Comparison of ENCODE assay signal across 11 cellular contexts in the genomic region with DNA sequence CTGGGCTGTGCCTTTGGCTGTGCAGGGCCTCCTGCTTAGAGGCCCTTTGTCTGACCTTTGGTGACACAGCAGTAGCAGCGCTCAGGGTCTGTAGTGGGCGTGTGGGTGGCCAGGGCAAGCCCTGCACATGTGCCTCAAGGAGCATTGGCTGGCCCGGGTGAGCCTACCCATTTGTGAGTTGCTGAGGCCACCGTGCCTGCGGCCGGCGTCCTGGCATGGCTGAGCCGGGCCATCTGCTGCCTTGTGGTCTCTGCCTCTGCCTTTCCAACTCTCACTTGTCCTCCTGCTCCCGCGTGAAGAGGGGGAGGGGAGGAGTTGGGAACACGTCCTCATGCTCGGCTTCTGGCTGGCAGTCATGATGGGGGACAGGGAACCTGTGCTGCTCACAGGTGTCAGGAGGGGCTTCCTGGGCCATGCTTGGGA. TPM values are rescaled to one million over a fixed set of nuclear protein-coding genes. Genes with fewer than 3 reads are reported as not detected.
DNase-seq lines count a peak whose midpoint lies in the region; ATAC-seq and TF ChIP-seq lines count a peak whose summit lies in the region.
"Had no signal": no experiment of that assay in that cellular context is flagged by ENCODE, and none has a peak within 500 bp of the region (broad histone marks: within the 10 kb centered on the region; RNA-seq: fewer than 3 reads in every experiment).

No MANE protein-coding gene starts in this region.

- no peak overlapping the region for H3K4me2 ChIP-seq in mesendoderm (ENCODE audit: low read length)

- no peak overlapping the region for H2BK120ac ChIP-seq in mesendoderm (ENCODE audit: low read depth, low read length)

- no peaks in the 10 kb centered on the region for H3K79me1 ChIP-seq in mesendoderm (ENCODE audit: low read length)

- H3K9ac ChIP-seq in HUES6 (ENCODE audit: low read length) (peak overlapping the region; percentile 13), mesendoderm (ENCODE audit: low read length) (no peak overlapping the region)

- no CpG with 5 or more reads among the region's 12 CpGs for WGBS in mesendoderm (ENCODE audit: extremely low coverage, insufficient coverage, low lambda C conversion rate)

- H3K27ac ChIP-seq in CD4-positive, CD25-positive, alpha-beta regulatory T cell (ENCODE audit: insufficient read depth, low read length, poor library complexity, severe bottlenecking) = no peak overlapping the region
- peak overlapping the region; percentile 29; the same call in 1 of the 2 replicates for H3K27ac ChIP-seq in HUES6 (ENCODE audit: low read depth, low read length)
- no peak overlapping the region for H3K27ac ChIP-seq in mesendoderm (ENCODE audit: low read depth, low read length)

- POLR2A ChIA-PET in activated CD8-positive, alpha-beta T cell treated with anti-CD3 and anti-CD28 coated beads for 36 hours (lab: Charles Lee) = interaction anchor here (0.7 to 12.1 kb wide), 3 partner anchors 8 to 27 kb away, joined by 4 to 147 read pairs (median 24); a partner anchor contains a TSS

- peaks cover 2% of the 10 kb centered on the region for H3K36me3 ChIP-seq in CD4-positive, CD25-positive, alpha-beta regulatory T cell (ENCODE audit: control insufficient read depth, insufficient read depth, low read length)
- H3K36me3 ChIP-seq in HUES6 (ENCODE audit: control insufficient read depth, insufficient read depth, low read length) (peaks cover 50% of the 10 kb centered on the region), mesendoderm (ENCODE audit: control insufficient read depth, insufficient read depth, low read length) (peaks cover 8% of the 10 kb centered on the region)

- H2BK15ac ChIP-seq in mesendoderm (replicated peaks; ENCODE audit: low read depth) = no peak overlapping the region

- H3K18ac ChIP-seq in mesendoderm (ENCODE audit: low read length) = no peak overlapping the region

- no peaks in the 10 kb centered on the region for H3K79me2 ChIP-seq in mesendoderm (ENCODE audit: control insufficient read depth, insufficient read depth, low read length)

- CTCF ChIA-PET in activated CD8-positive, alpha-beta T cell treated with anti-CD3 and anti-CD28 coated beads for 36 hours (lab: Charles Lee) = interaction anchor here (1.3 to 7.1 kb wide), 3 partner anchors 13 to 43 kb away, joined by 4 to 38 read pairs (median 4); no protein-coding TSS in a partner anchor

- no peaks in the 10 kb centered on the region for H3K9me3 Mint-ChIP-seq in CD4-positive, CD25-positive, alpha-beta regulatory T cell
- H3K9me3 Mint-ChIP-seq in activated CD8-positive, alpha-beta T cell treated with anti-CD3 and anti-CD28 coated beads for 36 hours = no peaks in the 10 kb centered on the region
- H3K9me3 Mint-ChIP-seq in mesothelial cell of epicardium = no peaks in the 10 kb centered on the region

- no peak overlapping the region for H3K23ac ChIP-seq in mesendoderm (ENCODE audit: low read length)

- H2BK5ac ChIP-seq in mesendoderm (ENCODE audit: low read length) = no peak overlapping the region

- H3K56ac ChIP-seq in mesendoderm (ENCODE audit: low read length) = no peak overlapping the region

- TF ChIP-seq CTCF in activated CD8-positive, alpha-beta T cell treated with anti-CD3 and anti-CD28 coated beads for 36 hours (IDR thresholded peaks at IDR 0.05) = no peak
- TF ChIP-seq CTCF in mesothelial cell of epicardium (IDR thresholded peaks at IDR 0.05; ENCODE audit: unreplicated experiment) = no peak

- no peak overlapping the region for H3K4ac ChIP-seq in mesendoderm (ENCODE audit: low read depth, low read length)

- H3K4me1 Mint-ChIP-seq in CD4-positive, CD25-positive, alpha-beta regulatory T cell = peaks cover 18 to 69% (median 47%) of the 10 kb centered on the region in 4 donors
- peaks cover 68% of the 10 kb centered on the region for H3K4me1 Mint-ChIP-seq in activated CD8-positive, alpha-beta T cell treated with anti-CD3 and anti-CD28 coated beads for 36 hours (ENCODE audit: low read depth)
- no peaks in the 10 kb centered on the region for H3K4me1 Mint-ChIP-seq in mesothelial cell of epicardium

- peaks cover 41% of the 10 kb centered on the region for H3K4me1 ChIP-seq in CD4-positive, CD25-positive, alpha-beta regulatory T cell (ENCODE audit: control insufficient read depth, insufficient read depth, low read length, poor library complexity, severe bottlenecking)
- H3K4me1 ChIP-seq in HUES6 (ENCODE audit: control insufficient read depth, insufficient read depth, low read length) = peaks cover 29% of the 10 kb centered on the region; the same call in 1 of the 2 replicates
- H3K4me1 ChIP-seq in mesendoderm (ENCODE audit: control insufficient read depth, low read depth, low read length) = no peaks in the 10 kb centered on the region

- intact Hi-C loops in activated CD8-positive, alpha-beta T cell treated with anti-CD3 and anti-CD28 coated beads for 36 hours (cut with micrococcal nuclease) = no loop called here

- H3K27me3 Mint-ChIP-seq in CD4-positive, CD25-positive, alpha-beta regulatory T cell = no peaks in the 10 kb centered on the region
- no peaks in the 10 kb centered on the region for H3K27me3 Mint-ChIP-seq in activated CD8-positive, alpha-beta T cell treated with anti-CD3 and anti-CD28 coated beads for 36 hours
- no peaks in the 10 kb centered on the region for H3K27me3 Mint-ChIP-seq in mesothelial cell of epicardium (ENCODE audit: low read depth)

- H3K27ac Mint-ChIP-seq in CD4-positive, CD25-positive, alpha-beta regulatory T cell = peak overlapping the region; percentile 100
- H3K27ac Mint-ChIP-seq in activated CD8-positive, alpha-beta T cell treated with anti-CD3 and anti-CD28 coated beads for 36 hours = peak overlapping the region; percentile 98
- H3K27ac Mint-ChIP-seq in mesothelial cell of epicardium = no peak overlapping the region

- no peak for ATAC-seq in CD4-positive, CD25-positive, alpha-beta regulatory T cell (ENCODE audit: low read depth in 2 of 2)
- ATAC-seq in activated CD8-positive, alpha-beta T cell treated with anti-CD3 and anti-CD28 coated beads for 36 hours = no peak
- no peak for ATAC-seq in GM21786 (IDR thresholded peaks at IDR 0.05; ENCODE audit: unreplicated experiment)

- peak overlapping the region in 1 of 4 donors; percentile 74 for H3K4me3 Mint-ChIP-seq in CD4-positive, CD25-positive, alpha-beta regulatory T cell
- no peak overlapping the region for H3K4me3 Mint-ChIP-seq in activated CD8-positive, alpha-beta T cell treated with anti-CD3 and anti-CD28 coated beads for 36 hours
- H3K4me3 Mint-ChIP-seq in mesothelial cell of epicardium = no peak overlapping the region

- H2AK5ac ChIP-seq in mesendoderm (ENCODE audit: low read length) = no peak overlapping the region

- no peak overlapping the region for H4K5ac ChIP-seq in mesendoderm (ENCODE audit: low read length)

- no peak for DNase-seq in CD4-positive, CD25-positive, alpha-beta regulatory T cell
- no peak for DNase-seq in activated CD8-positive, alpha-beta T cell treated with anti-CD3 and anti-CD28 coated beads for 36 hours
- DNase-seq in mesendoderm = peak; percentile 27
- DNase-seq in mesothelial cell of epicardium (ENCODE audit: low spot score in 2 of 2, unreplicated experiment in 2 of 2) = no peak
- no peak for DNase-seq in NCI-H69 (lab: John Stamatoyannopoulos, UW)
- DNase-seq in hypothalamus (lab: John Stamatoyannopoulos, UW) = no peak
- DNase-seq: amniotic stem cell, foreskin fibroblast, NCI-H1694 treated with DMSO at 0.1 percent for 48 hours had no signal

- H3K4me3 ChIP-seq in CD4-positive, CD25-positive, alpha-beta regulatory T cell (ENCODE audit: low read depth, low read length) = no peak overlapping the region
- H3K4me3 ChIP-seq in HUES6 (ENCODE audit: low read depth, low read length) = no peak overlapping the region
- H3K4me3 ChIP-seq in mesendoderm (ENCODE audit: low read length) = no peak overlapping the region

- H3K36me3 Mint-ChIP-seq in CD4-positive, CD25-positive, alpha-beta regulatory T cell = peaks cover 30% of the 10 kb centered on the region
- peaks cover 43% of the 10 kb centered on the region for H3K36me3 Mint-ChIP-seq in activated CD8-positive, alpha-beta T cell treated with anti-CD3 and anti-CD28 coated beads for 36 hours (ENCODE audit: low read depth)
- peaks cover 37% of the 10 kb centered on the region for H3K36me3 Mint-ChIP-seq in mesothelial cell of epicardium

- no peaks in the 10 kb centered on the region for H3K9me3 ChIP-seq in CD4-positive, CD25-positive, alpha-beta regulatory T cell (ENCODE audit: control insufficient read depth in 2 of 2, low read length in 2 of 2)
- no peaks in the 10 kb centered on the region for H3K9me3 ChIP-seq in HUES6 (ENCODE audit: control insufficient read depth, insufficient read depth, low read depth, low read length)

- no peak overlapping the region for H4K8ac ChIP-seq in mesendoderm (ENCODE audit: low read depth, low read length)

- H3K27me3 ChIP-seq in CD4-positive, CD25-positive, alpha-beta regulatory T cell (ENCODE audit: control insufficient read depth, insufficient read depth, low read length) = no peaks in the 10 kb centered on the region
- H3K27me3 ChIP-seq in HUES6 (ENCODE audit: control insufficient read depth, insufficient read depth, low read length) (no peaks in the 10 kb centered on the region), mesendoderm (ENCODE audit: insufficient read depth, low read length, poor library complexity) (no peaks in the 10 kb centered on the region)

RNA-seq across cellular contexts. Expression of a gene that starts 9.2 kb away (rescaled TPM):
- 14.6 TPM for total RNA-seq in CD4-positive, CD25-positive, alpha-beta regulatory T cell
- 10 to 100 TPM; 15.8 to 26.6 (median 17.7) TPM for polyA plus RNA-seq in CD4-positive, CD25-positive, alpha-beta regulatory T cell
- 10 to 100 TPM; 29.4 to 35.8 TPM for total RNA-seq in activated CD8-positive, alpha-beta T cell treated with anti-CD3 and anti-CD28 coated beads for 36 hours
- polyA plus RNA-seq in mesendoderm (2013, experiment 1 of 2) = 17.1 TPM
- 16.6 TPM for polyA plus RNA-seq in mesendoderm (2013, experiment 2 of 2)
- 27.3 to 27.9 TPM (median 27.5 TPM) in 3 replicates for total RNA-seq in mesothelial cell of epicardium

RNA-seq across cellular contexts. Expression of a gene that starts 28.0 kb away (rescaled TPM):
- 47.7 TPM for total RNA-seq in CD4-positive, CD25-positive, alpha-beta regulatory T cell
- 10 to 100 TPM; 12.3 to 15.5 (median 14.8) TPM for polyA plus RNA-seq in CD4-positive, CD25-positive, alpha-beta regulatory T cell
- 10 to 100 TPM; 29.8 to 33.6 TPM for total RNA-seq in activated CD8-positive, alpha-beta T cell treated with anti-CD3 and anti-CD28 coated beads for 36 hours
- 15.9 TPM for polyA plus RNA-seq in mesendoderm (2013, experiment 1 of 2)
- polyA plus RNA-seq in mesendoderm (2013, experiment 2 of 2) = 15.6 TPM
- 50.3 to 57.7 TPM (median 53.7 TPM) in 3 replicates for total RNA-seq in mesothelial cell of epicardium

RNA-seq across cellular contexts. Expression of a gene that starts 40.5 kb away (rescaled TPM):
- total RNA-seq in CD4-positive, CD25-positive, alpha-beta regulatory T cell = 7.4 TPM
- polyA plus RNA-seq in CD4-positive, CD25-positive, alpha-beta regulatory T cell = 10 to 100 TPM; 18.4 to 20.6 (median 19.4) TPM
- total RNA-seq in activated CD8-positive, alpha-beta T cell treated with anti-CD3 and anti-CD28 coated beads for 36 hours = 1 to 10 TPM; 6.0 to 6.9 TPM
- 11.3 TPM for polyA plus RNA-seq in mesendoderm (2013, experiment 1 of 2)
- 11.6 TPM for polyA plus RNA-seq in mesendoderm (2013, experiment 2 of 2)
- total RNA-seq in mesothelial cell of epicardium = 14.9 to 19.4 TPM (median 18.6 TPM) in 3 replicates

RNA-seq across cellular contexts. Expression of a gene that starts 40.6 kb away (rescaled TPM):
- total RNA-seq in CD4-positive, CD25-positive, alpha-beta regulatory T cell = 12.9 TPM
- polyA plus RNA-seq in CD4-positive, CD25-positive, alpha-beta regulatory T cell = 10 to 100 TPM; 12.4 to 15.3 (median 13.7) TPM
- total RNA-seq in activated CD8-positive, alpha-beta T cell treated with anti-CD3 and anti-CD28 coated beads for 36 hours = 10 to 100 TPM; 12.3 to 12.7 TPM
- polyA plus RNA-seq in mesendoderm (2013, experiment 1 of 2) = 12.8 TPM
- polyA plus RNA-seq in mesendoderm (2013, experiment 2 of 2) = 12.5 TPM
- total RNA-seq in mesothelial cell of epicardium = 19.2 to 21.1 TPM (median 19.2 TPM) in 3 replicates

RNA-seq across cellular contexts. Expression of a gene that starts 54.6 kb away (rescaled TPM):
- total RNA-seq in CD4-positive, CD25-positive, alpha-beta regulatory T cell = 39.1 TPM
- 100 to 1,000 TPM in 3 of 4 donors, 10 to 100 TPM in 1; 73.9 to 109 (median 104) TPM for polyA plus RNA-seq in CD4-positive, CD25-positive, alpha-beta regulatory T cell
- 10 to 100 TPM; 49.1 to 54.7 TPM for total RNA-seq in activated CD8-positive, alpha-beta T cell treated with anti-CD3 and anti-CD28 coated beads for 36 hours
- polyA plus RNA-seq in mesendoderm (2013, experiment 1 of 2) = 139 TPM
- 136 TPM for polyA plus RNA-seq in mesendoderm (2013, experiment 2 of 2)
- total RNA-seq in mesothelial cell of epicardium = 37.1 to 40.3 TPM (median 37.9 TPM) in 3 replicates
